8 cellular contexts compared by ENCODE assay signal in the genomic region with DNA sequence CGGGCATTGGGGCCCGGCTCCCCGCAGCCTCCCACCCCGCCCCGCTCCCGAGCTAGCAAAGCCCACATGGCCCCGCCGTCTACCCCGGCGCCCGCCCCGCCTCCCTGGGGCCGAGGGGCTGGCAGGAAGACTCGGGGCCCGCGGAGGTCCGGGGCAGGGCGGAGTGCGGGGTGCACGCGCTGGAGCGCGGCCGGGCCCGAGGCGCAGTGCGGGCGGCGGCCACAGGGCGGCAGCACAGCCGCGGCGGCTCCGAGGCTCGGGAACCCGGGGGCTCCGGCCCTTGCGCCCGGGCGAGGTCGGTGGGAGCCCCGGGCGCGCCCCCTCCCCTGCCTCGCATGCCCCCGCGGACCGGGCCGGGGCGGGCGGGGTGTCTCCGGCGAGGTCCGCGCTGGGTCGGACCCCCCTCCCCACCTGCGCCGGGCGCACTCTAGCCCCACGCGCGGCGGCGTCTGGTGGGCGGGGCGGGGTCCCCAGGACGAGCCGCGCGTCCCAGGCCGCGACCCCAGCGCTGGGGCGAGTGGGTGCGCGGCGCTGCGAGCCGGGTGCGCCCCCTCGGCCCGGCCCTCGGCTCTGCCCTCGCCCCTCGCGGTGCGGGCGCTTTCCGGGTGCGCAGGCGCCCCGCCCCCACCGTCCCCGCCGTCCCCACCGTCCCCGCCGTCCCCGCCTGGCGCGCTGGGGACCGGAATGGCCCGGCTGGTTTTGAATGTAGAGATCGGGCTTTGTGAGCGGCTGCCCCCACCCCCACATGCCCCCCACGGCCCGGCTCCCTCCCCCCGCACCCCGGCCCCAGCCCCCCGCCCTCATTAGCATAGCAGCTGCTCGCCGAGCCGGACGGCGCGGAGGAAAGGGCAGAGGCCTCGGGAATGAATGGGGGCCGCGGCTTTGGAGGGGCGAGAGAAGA. TPM values are rescaled to one million over a fixed set of nuclear protein-coding genes. Genes with fewer than 3 reads are reported as not detected.
DNase-seq lines count a peak whose midpoint lies in the region; ATAC-seq and TF ChIP-seq lines count a peak whose summit lies in the region.

No MANE protein-coding gene starts in this region.

- peak; percentile 56 for ATAC-seq in HG03139 (IDR thresholded peaks at IDR 0.05; ENCODE audit: unreplicated experiment)

- 1% methylated on average over 117 to 120 of the region's 120 CpGs for WGBS in ectodermal cell, 2 experiments

- TF ChIP-seq CTCF in uterus (IDR thresholded peaks at IDR 0.05) = peak in 3 of 4 experiments; percentile 64 to 85 (median 77)

- no peak for TF ChIP-seq POLR2A in uterus (IDR thresholded peaks at IDR 0.05)

- intact Hi-C loops in uterus (cut with DNase I; ENCODE audit: low total_unique reads) = no loop called here

- H3K27ac ChIP-seq in ectodermal cell (ENCODE audit: insufficient read depth, low read depth, low read length, poor library complexity, severe bottlenecking) (no peak overlapping the region), uterus (peak overlapping the region; percentile 60 to 77)

- no peaks in the 10 kb centered on the region for H3K36me3 ChIP-seq in ectodermal cell (ENCODE audit: control insufficient read depth, insufficient read depth, low read length)
- no peaks in the 10 kb centered on the region for H3K36me3 ChIP-seq in mucosa of stomach (ENCODE audit: control insufficient read depth, insufficient read depth, low read length)
- no peaks in the 10 kb centered on the region for H3K36me3 ChIP-seq in uterus

- H3K9ac ChIP-seq in mucosa of stomach (ENCODE audit: low read length) = peak overlapping the region; percentile 15

- H3K27me3 ChIP-seq in ectodermal cell (ENCODE audit: control insufficient read depth, insufficient read depth, low read length, poor library complexity, severe bottlenecking) (peaks cover 44% of the 10 kb centered on the region), mucosa of stomach (ENCODE audit: control insufficient read depth, insufficient read depth, low read length) (peaks cover 38% of the 10 kb centered on the region), uterus (peaks cover 27 to 45% of the 10 kb centered on the region in 2 donors)

- H3K9me3 ChIP-seq in ectodermal cell (ENCODE audit: control insufficient read depth, low read length) = no peaks in the 10 kb centered on the region
- peaks cover 5% of the 10 kb centered on the region for H3K9me3 ChIP-seq in mucosa of stomach (ENCODE audit: control insufficient read depth, low read length)
- no peaks in the 10 kb centered on the region for H3K9me3 ChIP-seq in uterus

- H3K4me1 ChIP-seq in ectodermal cell (ENCODE audit: control insufficient read depth, insufficient read depth, low read length) = peaks cover 34% of the 10 kb centered on the region
- peaks cover 68% of the 10 kb centered on the region for H3K4me1 ChIP-seq in mucosa of stomach (ENCODE audit: control insufficient read depth, insufficient read depth, low read length)
- peaks cover 0 to 15% of the 10 kb centered on the region in 2 donors for H3K4me1 ChIP-seq in uterus

- DNase-seq in EH (ENCODE audit: low read depth) (peak; percentile 30), uterus (no peak), NCI-H187 (lab: John Stamatoyannopoulos, UW) (no peak), DMS114 treated with DMSO at 0.1 percent for 48 hours (lab: John Stamatoyannopoulos, UW; ENCODE audit: unreplicated experiment) (no peak)
- DNase-seq in activated CD4-positive, CD25-positive, alpha-beta regulatory T cell treated with anti-CD3 and anti-CD28 coated beads, Interleukin-2, amount 50 U/mL, for 16 hours (ENCODE audit: low read depth, low spot score) = peak; percentile 28

- H3K4me3 ChIP-seq in ectodermal cell (ENCODE audit: insufficient read depth, low read depth, low read length) (peak overlapping the region; percentile 2), mucosa of stomach (ENCODE audit: low read length) (no peak overlapping the region), uterus (peak overlapping the region; percentile 10 to 11)

RNA-seq across cellular contexts. Expression of gene NRARP, which starts 6.5 kb away (rescaled TPM):
- polyA plus RNA-seq in ectodermal cell (2013, experiment 1 of 4) = 20.0 TPM
- polyA plus RNA-seq in ectodermal cell (2013, experiment 2 of 4) = 17.8 TPM
- polyA plus RNA-seq in ectodermal cell (2013, experiment 3 of 4) = 30.0 TPM
- polyA plus RNA-seq in ectodermal cell (2013, experiment 4 of 4) = 33.2 TPM
- 10 to 100 TPM in 2 of 4 donors, 1 to 10 TPM in 1, under 1 TPM in 1; 0.29 to 16.5 (median 11.4) TPM for total RNA-seq in uterus

RNA-seq across cellular contexts. Expression of gene TOR4A, which starts 18.0 kb away (rescaled TPM):
- 2.9 TPM for polyA plus RNA-seq in ectodermal cell (2013, experiment 1 of 4)
- polyA plus RNA-seq in ectodermal cell (2013, experiment 2 of 4) = 4.0 TPM
- polyA plus RNA-seq in ectodermal cell (2013, experiment 3 of 4) = 3.2 TPM
- polyA plus RNA-seq in ectodermal cell (2013, experiment 4 of 4) = 3.6 TPM
- 10 to 100 TPM in 3 of 4 donors, 1 to 10 TPM in 1; 2.6 to 12.7 (median 11.5) TPM for total RNA-seq in uterus

RNA-seq across cellular contexts. Expression of gene NELFB, which starts 40.4 kb away (rescaled TPM):
- polyA plus RNA-seq in ectodermal cell (2013, experiment 1 of 4) = 77.8 TPM
- polyA plus RNA-seq in ectodermal cell (2013, experiment 2 of 4) = 73.9 TPM
- polyA plus RNA-seq in ectodermal cell (2013, experiment 3 of 4) = 50.9 TPM
- 53.2 TPM for polyA plus RNA-seq in ectodermal cell (2013, experiment 4 of 4)
- total RNA-seq in uterus = 10 to 100 TPM; 17.1 to 46.5 (median 43.2) TPM

RNA-seq across cellular contexts. Expression of gene STPG3, which starts 44.5 kb away (rescaled TPM):
- polyA plus RNA-seq in ectodermal cell (2013, experiment 1 of 4) = not detected
- not detected for polyA plus RNA-seq in ectodermal cell (2013, experiment 2 of 4)
- polyA plus RNA-seq in ectodermal cell (2013, experiment 3 of 4) = not detected
- not detected for polyA plus RNA-seq in ectodermal cell (2013, experiment 4 of 4)
- not detected for total RNA-seq in uterus

RNA-seq across cellular contexts. Expression of gene TUBB4B, which starts 54.5 kb away (rescaled TPM):
- 375 TPM for polyA plus RNA-seq in ectodermal cell (2013, experiment 1 of 4)
- polyA plus RNA-seq in ectodermal cell (2013, experiment 2 of 4) = 339 TPM
- 283 TPM for polyA plus RNA-seq in ectodermal cell (2013, experiment 3 of 4)
- polyA plus RNA-seq in ectodermal cell (2013, experiment 4 of 4) = 290 TPM
- 100 to 1,000 TPM in 3 of 4 donors, 10 to 100 TPM in 1; 91.5 to 174 (median 139) TPM for total RNA-seq in uterus

Comparison
In these comparisons a context has a peak if more than half of its experiments do, and no peak if none do; other contexts are left out.
1. DNase-seq: peak in EH (single experiment) and activated CD4-positive, CD25-positive, alpha-beta regulatory T cell treated with anti-CD3 and anti-CD28 coated beads, Interleukin-2, amount 50 U/mL, for 16 hours (single experiment); none in uterus (0 of 2), NCI-H187 (0 of 2) and DMS114 treated with DMSO at 0.1 percent for 48 hours (single experiment).